22 cellular contexts compared by ENCODE assay signal in the genomic region with DNA sequence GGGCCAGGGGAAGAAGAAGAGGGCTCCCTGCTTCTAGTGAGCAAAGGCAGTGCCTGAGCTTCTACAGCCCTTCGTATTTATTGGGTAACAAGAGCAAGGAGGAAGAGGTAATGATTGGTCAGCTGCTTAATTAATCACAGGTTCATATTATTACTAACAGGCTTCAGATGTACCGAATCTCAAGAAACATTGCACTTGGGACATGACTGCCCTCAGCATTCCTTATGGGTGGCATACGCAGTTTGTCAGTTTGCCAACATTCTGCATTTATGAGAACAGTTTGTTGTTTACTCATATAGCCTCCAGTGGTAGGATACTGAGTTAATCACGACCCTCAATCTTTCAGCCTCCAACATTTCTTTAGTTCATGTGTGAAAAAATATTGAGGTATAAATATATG.
DNase-seq lines count a peak whose midpoint lies in the region; ATAC-seq, FAIRE-seq and TF ChIP-seq lines count a peak whose summit lies in the region.
"Had no signal": no experiment of that assay in that cellular context is flagged by ENCODE, and none has a peak within 500 bp of the region (broad histone marks: within the 10 kb centered on the region; RNA-seq: fewer than 3 reads in every experiment).

No MANE protein-coding gene starts in this region.

- in situ Hi-C loops in GM23248 (cut with MboI): no loop called here

- no peaks in the 10 kb centered on the region for H3F3A ChIP-seq in GM23248 (ENCODE audit: insufficient read depth)

- ATAC-seq in A549: no peak
- peak; percentile 31 for ATAC-seq in left colon
- no peak for ATAC-seq in activated CD8-positive, alpha-beta memory T cell treated with anti-CD3 and anti-CD28 coated beads, Interleukin-2, amount 10 ng/mL, durations not matched to agents 7 days and 5 days
- ATAC-seq in upper lobe of left lung (ENCODE audit: low FRiP score in 2 of 2): no peak
- no peak for ATAC-seq in HG02938 (IDR thresholded peaks at IDR 0.05; ENCODE audit: unreplicated experiment)
- ATAC-seq in HG02678 (IDR thresholded peaks at IDR 0.05; ENCODE audit: unreplicated experiment): no peak
- ATAC-seq: K562 had no signal

- DNase-seq in A549 (ENCODE audit: low read depth in 1 of 2, low spot score in 1 of 2): peak in 1 of 2 experiments; percentile 17
- DNase-seq in GM23248: peak; percentile 26
- peak; percentile 46 for DNase-seq in bronchial epithelial cell (ENCODE audit: low read depth)
- DNase-seq in left colon: no peak
- DNase-seq in activated CD8-positive, alpha-beta memory T cell treated with anti-CD3 and anti-CD28 coated beads, Interleukin-2, amount 10 ng/mL, durations not matched to agents 7 days and 5 days: no peak
- no peak for DNase-seq in upper lobe of left lung
- DNase-seq: DMS79; HCEC 1CT; NCI-H1105; NCI-H2081 treated with DMSO at 0.1 percent for 48 hours; NCI-H748 treated with DMSO at 0.1 percent for 48 hours; NK-92 treated with Interleukin-12 subunit alpha and Interleukin-12 subunit beta, amount 100 ng/mL, for 24 hours; SHP77 had no signal

- no peak for TF ChIP-seq RAD21 in A549 (conservative IDR thresholded peaks at IDR 0.05 in 1 of 2, IDR thresholded peaks at IDR 0.05 in 1 of 2)

- no peaks in the 10 kb centered on the region for H3K4me1 Mint-ChIP-seq in activated CD8-positive, alpha-beta memory T cell treated with anti-CD3 and anti-CD28 coated beads, Interleukin-2, amount 10 ng/mL, durations not matched to agents 7 days and 5 days

- peaks cover 29% of the 10 kb centered on the region for H3K36me3 Mint-ChIP-seq in activated CD8-positive, alpha-beta memory T cell treated with anti-CD3 and anti-CD28 coated beads, Interleukin-2, amount 10 ng/mL, durations not matched to agents 7 days and 5 days

- H3K27me3 ChIP-seq in GM23248 (replicated peaks; ENCODE audit: insufficient read depth): no peaks in the 10 kb centered on the region
- no peaks in the 10 kb centered on the region for H3K27me3 ChIP-seq in bronchial epithelial cell (ENCODE audit: control insufficient read depth, insufficient read depth, low read length)
- H3K27me3 ChIP-seq in upper lobe of left lung: no peaks in the 10 kb centered on the region
- H3K27me3 ChIP-seq: BLaER1 treated with 17β-estradiol and CSF1 and Interleukin-3, amounts not matched to agents 10 nM and 100 nM had no signal

- POLR2A ChIA-PET in A549 (lab: Yijun Ruan, JAX): no interaction called here

- H3K4me1 ChIP-seq in A549 (peaks cover 8% of the 10 kb centered on the region; the same call in 2 of the 3 replicates), GM23248 (ENCODE audit: insufficient read depth) (no peaks in the 10 kb centered on the region), upper lobe of left lung (no peaks in the 10 kb centered on the region)
- H3K4me1 ChIP-seq: BLaER1 treated with 17β-estradiol and CSF1 and Interleukin-3, amounts not matched to agents 10 nM and 100 nM had no signal

- TF ChIP-seq CTCF in A549 (IDR thresholded peaks at IDR 0.05): no peak
- TF ChIP-seq CTCF in bronchial epithelial cell (IDR thresholded peaks at IDR 0.05; ENCODE audit: insufficient read depth, low read length, severe bottlenecking): no peak
- TF ChIP-seq CTCF in upper lobe of left lung (IDR thresholded peaks at IDR 0.05): no peak

- H3K9me3 ChIP-seq in A549 (no peaks in the 10 kb centered on the region), GM23248 (ENCODE audit: low read depth) (no peaks in the 10 kb centered on the region), upper lobe of left lung (no peaks in the 10 kb centered on the region)

- no peak for FAIRE-seq in A549 (lab: Jason Lieb, UNC)
- FAIRE-seq in bronchial epithelial cell (lab: Jason Lieb, UNC): no peak
- FAIRE-seq: A204.1, G401.6, GM19239, K562, RCC 7860 had no signal

- TF ChIP-seq POLR2A in A549 (IDR thresholded peaks at IDR 0.05; ENCODE audit: low read length) (no peak), upper lobe of left lung (IDR thresholded peaks at IDR 0.05) (no peak)

- no peaks in the 10 kb centered on the region for H3K9me3 Mint-ChIP-seq in activated CD8-positive, alpha-beta memory T cell treated with anti-CD3 and anti-CD28 coated beads, Interleukin-2, amount 10 ng/mL, durations not matched to agents 7 days and 5 days (ENCODE audit: low read depth)

- H3K4me2 ChIP-seq in A549 (peak overlapping the region; percentile 13; the same call in 1 of the 3 replicates), GM23248 (ENCODE audit: unreplicated experiment) (no peak overlapping the region)
- H3K4me2 ChIP-seq: BLaER1 treated with 17β-estradiol and CSF1 and Interleukin-3, amounts not matched to agents 10 nM and 100 nM had no signal

- H3K27ac Mint-ChIP-seq in activated CD8-positive, alpha-beta memory T cell treated with anti-CD3 and anti-CD28 coated beads, Interleukin-2, amount 10 ng/mL, durations not matched to agents 7 days and 5 days: no peak overlapping the region

- CTCF ChIA-PET in A549 (lab: Yijun Ruan, JAX): no interaction called here
- CTCF ChIA-PET in activated CD8-positive, alpha-beta memory T cell treated with anti-CD3 and anti-CD28 coated beads, Interleukin-2, amount 10 ng/mL, durations not matched to agents 7 days and 5 days (lab: Charles Lee): no interaction called here

- 52% methylated on average over 4 of the region's 4 CpGs for WGBS in A549 (ENCODE audit: missing lambda C conversion rate)
- 77 to 81% methylated on average over 4 of the region's 4 CpGs for WGBS in GM23248 (ENCODE audit: low coverage in 1 of 2, low lambda C conversion rate in 2 of 2, missing lambda C conversion rate in 2 of 2), 2 experiments
- 93 to 95% methylated on average over 4 of the region's 4 CpGs for WGBS in upper lobe of left lung, 2 donors

- H4K20me1 ChIP-seq in GM23248 (ENCODE audit: insufficient read depth): no peaks in the 10 kb centered on the region
- H4K20me1 ChIP-seq: BLaER1 treated with 17β-estradiol and CSF1 and Interleukin-3, amounts not matched to agents 10 nM and 100 nM had no signal

- H3K4me3 Mint-ChIP-seq in activated CD8-positive, alpha-beta memory T cell treated with anti-CD3 and anti-CD28 coated beads, Interleukin-2, amount 10 ng/mL, durations not matched to agents 7 days and 5 days: no peak overlapping the region

- intact Hi-C loops in left colon (cut with DNase I, micrococcal nuclease): no loop called here

- no peak overlapping the region for H2AFZ ChIP-seq in GM23248

- H3K79me2 ChIP-seq in GM23248 (ENCODE audit: insufficient read depth): no peaks in the 10 kb centered on the region

- H3K9me2 ChIP-seq in GM23248 (ENCODE audit: insufficient read depth): no peaks in the 10 kb centered on the region

- no peaks in the 10 kb centered on the region for H3K27me3 Mint-ChIP-seq in activated CD8-positive, alpha-beta memory T cell treated with anti-CD3 and anti-CD28 coated beads, Interleukin-2, amount 10 ng/mL, durations not matched to agents 7 days and 5 days

- no peak overlapping the region for H3K4me3 ChIP-seq in A549
- no peak overlapping the region for H3K4me3 ChIP-seq in GM23248
- H3K4me3 ChIP-seq in bronchial epithelial cell (ENCODE audit: low read depth, low read length): no peak overlapping the region
- no peak overlapping the region for H3K4me3 ChIP-seq in upper lobe of left lung
- H3K4me3 ChIP-seq: BLaER1 treated with 17β-estradiol and CSF1 and Interleukin-3, amounts not matched to agents 10 nM and 100 nM; K562; SK-N-MC had no signal

- H3K36me3 ChIP-seq in GM23248 (ENCODE audit: low read depth) (no peaks in the 10 kb centered on the region), bronchial epithelial cell (ENCODE audit: control insufficient read depth, insufficient read depth, low read length) (no peaks in the 10 kb centered on the region), upper lobe of left lung (no peaks in the 10 kb centered on the region)

- H3K9ac ChIP-seq in GM23248: no peak overlapping the region
- H3K9ac ChIP-seq: BLaER1 treated with 17β-estradiol and CSF1 and Interleukin-3, amounts not matched to agents 10 nM and 100 nM had no signal

- TF ChIP-seq EP300 in A549 (IDR thresholded peaks at IDR 0.05) (no peak), upper lobe of left lung (IDR thresholded peaks at IDR 0.05) (no peak)

- H3K27ac ChIP-seq in A549 (no peak overlapping the region), GM23248 (no peak overlapping the region), upper lobe of left lung (no peak overlapping the region)
- H3K27ac ChIP-seq: BLaER1 treated with 17β-estradiol and CSF1 and Interleukin-3, amounts not matched to agents 10 nM and 100 nM; SK-N-MC had no signal

TF ChIP-seq in A549, 52 proteins besides CTCF, POLR2A, EP300 and RAD21 (continues in another document):
- TF ChIP-seq, protein P1, sequence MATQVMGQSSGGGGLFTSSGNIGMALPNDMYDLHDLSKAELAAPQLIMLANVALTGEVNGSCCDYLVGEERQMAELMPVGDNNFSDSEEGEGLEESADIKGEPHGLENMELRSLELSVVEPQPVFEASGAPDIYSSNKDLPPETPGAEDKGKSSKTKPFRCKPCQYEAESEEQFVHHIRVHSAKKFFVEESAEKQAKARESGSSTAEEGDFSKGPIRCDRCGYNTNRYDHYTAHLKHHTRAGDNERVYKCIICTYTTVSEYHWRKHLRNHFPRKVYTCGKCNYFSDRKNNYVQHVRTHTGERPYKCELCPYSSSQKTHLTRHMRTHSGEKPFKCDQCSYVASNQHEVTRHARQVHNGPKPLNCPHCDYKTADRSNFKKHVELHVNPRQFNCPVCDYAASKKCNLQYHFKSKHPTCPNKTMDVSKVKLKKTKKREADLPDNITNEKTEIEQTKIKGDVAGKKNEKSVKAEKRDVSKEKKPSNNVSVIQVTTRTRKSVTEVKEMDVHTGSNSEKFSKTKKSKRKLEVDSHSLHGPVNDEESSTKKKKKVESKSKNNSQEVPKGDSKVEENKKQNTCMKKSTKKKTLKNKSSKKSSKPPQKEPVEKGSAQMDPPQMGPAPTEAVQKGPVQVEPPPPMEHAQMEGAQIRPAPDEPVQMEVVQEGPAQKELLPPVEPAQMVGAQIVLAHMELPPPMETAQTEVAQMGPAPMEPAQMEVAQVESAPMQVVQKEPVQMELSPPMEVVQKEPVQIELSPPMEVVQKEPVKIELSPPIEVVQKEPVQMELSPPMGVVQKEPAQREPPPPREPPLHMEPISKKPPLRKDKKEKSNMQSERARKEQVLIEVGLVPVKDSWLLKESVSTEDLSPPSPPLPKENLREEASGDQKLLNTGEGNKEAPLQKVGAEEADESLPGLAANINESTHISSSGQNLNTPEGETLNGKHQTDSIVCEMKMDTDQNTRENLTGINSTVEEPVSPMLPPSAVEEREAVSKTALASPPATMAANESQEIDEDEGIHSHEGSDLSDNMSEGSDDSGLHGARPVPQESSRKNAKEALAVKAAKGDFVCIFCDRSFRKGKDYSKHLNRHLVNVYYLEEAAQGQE (IDR thresholded peaks at IDR 0.05): no peak
- TF ChIP-seq, protein P2, sequence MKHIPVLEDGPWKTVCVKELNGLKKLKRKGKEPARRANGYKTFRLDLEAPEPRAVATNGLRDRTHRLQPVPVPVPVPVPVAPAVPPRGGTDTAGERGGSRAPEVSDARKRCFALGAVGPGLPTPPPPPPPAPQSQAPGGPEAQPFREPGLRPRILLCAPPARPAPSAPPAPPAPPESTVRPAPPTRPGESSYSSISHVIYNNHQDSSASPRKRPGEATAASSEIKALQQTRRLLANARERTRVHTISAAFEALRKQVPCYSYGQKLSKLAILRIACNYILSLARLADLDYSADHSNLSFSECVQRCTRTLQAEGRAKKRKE (CRISPR knock-in tag; IDR thresholded peaks at IDR 0.05; ENCODE audit: low read depth): no peak
- TF ChIP-seq FOSB (CRISPR knock-in tag; IDR thresholded peaks at IDR 0.05): no peak
- no peak for TF ChIP-seq EHF (CRISPR knock-in tag; IDR thresholded peaks at IDR 0.05)
- TF ChIP-seq SREBF2 (IDR thresholded peaks at IDR 0.05): no peak

Comparison
In these comparisons a context has a peak if more than half of its experiments do, and no peak if none do; other contexts are left out.
1. DNase-seq: peak in GM23248 (single experiment) and bronchial epithelial cell (single experiment); none in left colon (0 of 2), activated CD8-positive, alpha-beta memory T cell treated with anti-CD3 and anti-CD28 coated beads, Interleukin-2, amount 10 ng/mL, durations not matched to agents 7 days and 5 days (single experiment) and upper lobe of left lung (0 of 2).